Comparison of ENCODE assay signal across 18 cellular contexts in genomic region chr17:81073967-81074366, GRCh38.
"Had no signal": no experiment of that assay in that cellular context is flagged by ENCODE, and none has a peak within 500 bp of the region (broad histone marks: within the 10 kb centered on the region; RNA-seq: fewer than 3 reads in every experiment).

No MANE protein-coding gene starts in this region.

- H3K27me3 ChIP-seq: adrenal gland, uterus had no signal

- H3K4me1 Mint-ChIP-seq: central memory CD8-positive, alpha-beta T cell; stimulated activated naive CD8-positive, alpha-beta T cell treated with anti-CD3 and anti-CD28 coated beads, Interleukin-15, amount 100 ng/mL, for 72 hours had no signal

- H3K4me1 ChIP-seq: adrenal gland, uterus had no signal

- DNase-seq: activated CD4-positive, alpha-beta T cell treated with anti-CD3 and anti-CD28 coated beads for 48 hours; activated CD8-positive, alpha-beta memory T cell treated with anti-CD3 and anti-CD28 coated beads, Interleukin-2, amount 50 U/mL, for 48 hours; activated CD8-positive, alpha-beta T cell treated with anti-CD3 and anti-CD28 coated beads, Interleukin-2, amount 10 ng/mL, durations not matched to agents 7 days and 5 days; activated naive CD4-positive, alpha-beta T cell treated with Interleukin-2 at 50 U/mL for 16 hours; adrenal gland; effector memory CD8-positive, alpha-beta T cell; erythroblast; kidney glomerular epithelial cell; naive thymus-derived CD4-positive, alpha-beta T cell; stimulated activated CD4-positive, alpha-beta T cell treated with anti-CD3 and anti-CD28 coated beads, Interleukin-4, amount 100 ng/mL, for 24 hours; stimulated activated naive CD8-positive, alpha-beta T cell treated with anti-CD3 and anti-CD28 coated beads, Interleukin-15, amount 100 ng/mL, for 72 hours; uterus had no signal

- H3K9me3 Mint-ChIP-seq: activated T-helper 1 cell treated with anti-CD3 and anti-CD28 coated beads, Interleukin-12 subunit alpha, Interleukin-12 subunit beta, Interleukin-2, Interleukin-4 antibody, amounts not matched to agents 30 ng/mL and 10 ng/mL and 1 ng/mL, durations not matched to agents 14 hours and 24 hours and 36 hours; central memory CD8-positive, alpha-beta T cell; effector memory CD8-positive, alpha-beta T cell; naive thymus-derived CD4-positive, alpha-beta T cell; stimulated activated naive CD8-positive, alpha-beta T cell treated with anti-CD3 and anti-CD28 coated beads, Interleukin-15, amount 100 ng/mL, for 72 hours had no signal

- H3K4me3 Mint-ChIP-seq: activated CD8-positive, alpha-beta T cell treated with anti-CD3 and anti-CD28 coated beads, Interleukin-2, amount 10 ng/mL, durations not matched to agents 7 days and 5 days; activated T-helper 1 cell treated with anti-CD3 and anti-CD28 coated beads, Interleukin-12 subunit alpha, Interleukin-12 subunit beta, Interleukin-2, Interleukin-4 antibody, amounts not matched to agents 30 ng/mL and 10 ng/mL and 1 ng/mL, durations not matched to agents 14 hours and 24 hours and 36 hours; central memory CD8-positive, alpha-beta T cell; effector memory CD8-positive, alpha-beta T cell; naive thymus-derived CD4-positive, alpha-beta T cell; stimulated activated naive CD8-positive, alpha-beta T cell treated with anti-CD3 and anti-CD28 coated beads, Interleukin-15, amount 100 ng/mL, for 72 hours had no signal

- H3K36me3 Mint-ChIP-seq: naive thymus-derived CD4-positive, alpha-beta T cell had no signal

- H3K27ac ChIP-seq: adrenal gland, thoracic aorta, uterus, VCaP had no signal

- H3K27me3 Mint-ChIP-seq: central memory CD8-positive, alpha-beta T cell; effector memory CD8-positive, alpha-beta T cell; naive thymus-derived CD4-positive, alpha-beta T cell; stimulated activated naive CD8-positive, alpha-beta T cell treated with anti-CD3 and anti-CD28 coated beads, Interleukin-15, amount 100 ng/mL, for 72 hours had no signal

- H3K27ac Mint-ChIP-seq: activated CD8-positive, alpha-beta T cell treated with anti-CD3 and anti-CD28 coated beads, Interleukin-2, amount 10 ng/mL, durations not matched to agents 7 days and 5 days; activated T-helper 1 cell treated with anti-CD3 and anti-CD28 coated beads, Interleukin-12 subunit alpha, Interleukin-12 subunit beta, Interleukin-2, Interleukin-4 antibody, amounts not matched to agents 30 ng/mL and 10 ng/mL and 1 ng/mL, durations not matched to agents 14 hours and 24 hours and 36 hours; stimulated activated naive CD8-positive, alpha-beta T cell treated with anti-CD3 and anti-CD28 coated beads, Interleukin-15, amount 100 ng/mL, for 72 hours had no signal

- H3K4me3 ChIP-seq: adrenal gland, lung, prostate gland, thoracic aorta, uterus had no signal

- H3K36me3 ChIP-seq: adrenal gland, prostate gland, thoracic aorta, uterus had no signal

- ATAC-seq: activated CD8-positive, alpha-beta T cell treated with anti-CD3 and anti-CD28 coated beads, Interleukin-2, amount 10 ng/mL, durations not matched to agents 7 days and 5 days; effector memory CD8-positive, alpha-beta T cell; naive thymus-derived CD4-positive, alpha-beta T cell; stimulated activated naive CD8-positive, alpha-beta T cell treated with anti-CD3 and anti-CD28 coated beads, Interleukin-15, amount 100 ng/mL, for 72 hours had no signal

- H3K9me3 ChIP-seq: adrenal gland, prostate gland, thoracic aorta, uterus had no signal
